8 cellular contexts compared by ENCODE assay signal in the genomic region with DNA sequence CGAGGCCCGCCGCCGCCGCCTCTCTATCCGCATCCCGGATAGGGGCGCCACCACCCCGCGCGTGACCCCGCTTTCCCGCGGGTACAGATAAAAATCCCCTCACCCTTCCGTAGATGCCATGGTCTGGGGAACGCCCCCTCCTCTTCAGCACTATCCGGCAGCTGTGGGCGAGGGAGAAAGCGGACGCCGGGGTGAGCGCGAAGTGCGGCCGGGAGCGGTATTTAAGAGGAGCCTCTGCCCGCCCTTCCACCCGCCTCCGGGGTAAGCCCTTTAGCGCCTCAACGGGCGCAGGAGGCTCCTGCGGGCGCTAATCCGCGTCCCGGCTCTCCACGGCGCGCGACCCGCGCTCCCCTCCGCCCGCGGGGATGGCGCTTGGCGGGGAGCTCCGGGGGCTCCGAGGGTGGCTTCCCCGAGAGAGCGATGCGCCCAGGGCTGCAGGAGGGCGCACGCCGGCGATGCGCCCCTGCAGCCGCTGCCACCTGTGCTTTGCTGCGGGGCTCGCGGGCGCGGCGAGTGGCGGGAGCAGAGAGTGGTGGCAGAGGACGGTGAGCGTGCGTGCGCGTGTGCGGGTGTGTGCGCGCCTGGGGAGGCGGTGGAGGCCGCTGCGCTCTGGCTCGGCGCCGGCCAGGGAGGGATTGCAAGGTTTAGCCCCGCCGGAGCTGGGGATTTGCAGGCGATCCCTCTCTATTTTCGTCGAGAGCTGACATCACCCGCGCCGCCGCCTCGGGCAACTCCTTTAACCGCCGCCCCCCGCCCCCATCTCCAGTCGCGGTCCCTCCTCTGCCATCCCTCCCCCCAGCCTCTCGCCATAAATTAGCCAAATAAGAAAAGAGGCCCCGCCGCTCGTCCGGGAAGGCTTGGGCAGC. TPM values are rescaled to one million over a fixed set of nuclear protein-coding genes. Genes with fewer than 3 reads are reported as not detected.
A peak's percentile ranks its signal among the peaks of the same experiment; 100 is the strongest.
DNase-seq lines count a peak whose midpoint lies in the region; ATAC-seq and TF ChIP-seq lines count a peak whose summit lies in the region.

Gene SLC1A2 (minus strand): TSS at position 712 of the 866 bp plus-strand sequence. CDS start 592 bp downstream, at position 120.

- DNase-seq in NCI-H345 (lab: John Stamatoyannopoulos, UW) = peak; percentile 57
- DNase-seq in NCI-H345 treated with DMSO at 0.1 percent for 48 hours (lab: John Stamatoyannopoulos, UW; ENCODE audit: unreplicated experiment) = no peak
- peak; percentile 74 for DNase-seq in NCI-H2227 treated with DMSO at 0.1 percent for 48 hours (lab: John Stamatoyannopoulos, UW)
- DNase-seq in central memory CD8-positive, alpha-beta T cell (ENCODE audit: low spot score in 2 of 2) = no peak
- peak; percentile 77 for DNase-seq in left kidney (ENCODE audit: low read depth, low spot score)
- no peak for DNase-seq in stomach

- H3K4me3 ChIP-seq in stomach = peak within 1 kb of the TSS; percentile 51 to 70 (median 60)

- H3K27me3 Mint-ChIP-seq in central memory CD8-positive, alpha-beta T cell = peaks cover 92% of the 10 kb centered on the region

- no peaks in the 10 kb centered on the region for H3K9me3 ChIP-seq in stomach

- H3K36me3 Mint-ChIP-seq in central memory CD8-positive, alpha-beta T cell (ENCODE audit: insufficient read depth) = peaks cover 2% of the 10 kb centered on the region

- TF ChIP-seq EP300 in stomach (IDR thresholded peaks at IDR 0.05) = no peak

- H3K27me3 ChIP-seq in stomach = peaks cover 0 to 85% (median 36%) of the 10 kb centered on the region in 3 donors

- no peaks in the 10 kb centered on the region for H3K9me3 Mint-ChIP-seq in central memory CD8-positive, alpha-beta T cell

- H3K27ac ChIP-seq in stomach = no peak within 1 kb of the TSS

- H3K4me3 Mint-ChIP-seq in central memory CD8-positive, alpha-beta T cell = peak within 1 kb of the TSS; percentile 61

- TF ChIP-seq CTCF in stomach (IDR thresholded peaks at IDR 0.05) = no peak

- TF ChIP-seq POLR2A in stomach (IDR thresholded peaks at IDR 0.05) = no peak

- no peak within 1 kb of the TSS for H3K27ac Mint-ChIP-seq in central memory CD8-positive, alpha-beta T cell (ENCODE audit: low read depth)

- H3K4me1 Mint-ChIP-seq in central memory CD8-positive, alpha-beta T cell = peaks cover 11% of the 10 kb centered on the region

- H3K36me3 ChIP-seq in stomach = no peaks in the 10 kb centered on the region

- intact Hi-C loops in stomach (cut with DNase I; ENCODE audit: low total_unique reads) = no loop called here

- 0 to 3% (median 1%) methylated on average over 48 to 100 of the region's 100 CpGs for WGBS in stomach, 5 donors

- peaks cover 18 to 27% (median 25%) of the 10 kb centered on the region in 4 donors for H3K4me1 ChIP-seq in stomach

- ATAC-seq in central memory CD8-positive, alpha-beta T cell (replicated peaks; ENCODE audit: extremely low read depth, poor library complexity, severe bottlenecking) = no peak
- ATAC-seq in HG02981 (IDR thresholded peaks at IDR 0.05; ENCODE audit: unreplicated experiment) (no peak), GM21619 (IDR thresholded peaks at IDR 0.05; ENCODE audit: unreplicated experiment) (no peak)

RNA-seq across cellular contexts. Expression of gene SLC1A2, which starts in this region (rescaled TPM):
- 10 to 100 TPM in 2 of 5 donors, 1 to 10 TPM in 2, not detected in 1; 3.2 to 13.4 (median 9.5) TPM for total RNA-seq in stomach
- 1 to 10 TPM; 1.3 to 3.1 (median 1.5) TPM for polyA plus RNA-seq in stomach

Comparison
In these comparisons a context has a peak if more than half of its experiments do, and no peak if none do; other contexts are left out.
1. DNase-seq: peak in NCI-H345 (single experiment), NCI-H2227 treated with DMSO at 0.1 percent for 48 hours (single experiment) and left kidney (single experiment); none in NCI-H345 treated with DMSO at 0.1 percent for 48 hours (single experiment), central memory CD8-positive, alpha-beta T cell (0 of 2) and stomach (single experiment).